ENCODE assay signal across 1 cellular context in genomic region chr6:125858427-125859320, GRCh38.
TF ChIP-seq lines count a peak whose summit lies in the region.

No MANE protein-coding gene starts in this region.

TF ChIP-seq in HepG2, 621 proteins besides CTCF, POLR2A, EP300 and RAD21 (continued from another document):
- TF ChIP-seq DZIP1 (CRISPR knock-in tag; IDR thresholded peaks at IDR 0.05) (no peak), ZNF138 (CRISPR knock-in tag; IDR thresholded peaks at IDR 0.05; ENCODE audit: low read depth) (no peak), ZNF496 (CRISPR knock-in tag; IDR thresholded peaks at IDR 0.05; ENCODE audit: insufficient replicate concordance) (no peak), KLF13 (CRISPR knock-in tag; IDR thresholded peaks at IDR 0.05) (no peak), XRCC5 (optimal IDR thresholded peaks at IDR 0.05; ENCODE audit: low read length) (peak; percentile 78), HNRNPLL (IDR thresholded peaks at IDR 0.05; ENCODE audit: low read depth, low read length, poor library complexity, severe bottlenecking) (no peak), SP4 (CRISPR knock-in tag; IDR thresholded peaks at IDR 0.05) (no peak)
- TF ChIP-seq, protein P1, sequence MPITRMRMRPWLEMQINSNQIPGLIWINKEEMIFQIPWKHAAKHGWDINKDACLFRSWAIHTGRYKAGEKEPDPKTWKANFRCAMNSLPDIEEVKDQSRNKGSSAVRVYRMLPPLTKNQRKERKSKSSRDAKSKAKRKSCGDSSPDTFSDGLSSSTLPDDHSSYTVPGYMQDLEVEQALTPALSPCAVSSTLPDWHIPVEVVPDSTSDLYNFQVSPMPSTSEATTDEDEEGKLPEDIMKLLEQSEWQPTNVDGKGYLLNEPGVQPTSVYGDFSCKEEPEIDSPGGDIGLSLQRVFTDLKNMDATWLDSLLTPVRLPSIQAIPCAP (CRISPR knock-in tag; IDR thresholded peaks at IDR 0.05; ENCODE audit: low read depth), result no peak
- TF ChIP-seq, protein P2, sequence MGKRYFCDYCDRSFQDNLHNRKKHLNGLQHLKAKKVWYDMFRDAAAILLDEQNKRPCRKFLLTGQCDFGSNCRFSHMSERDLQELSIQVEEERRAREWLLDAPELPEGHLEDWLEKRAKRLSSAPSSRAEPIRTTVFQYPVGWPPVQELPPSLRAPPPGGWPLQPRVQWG (CRISPR knock-in tag; IDR thresholded peaks at IDR 0.05; ENCODE audit: borderline replicate concordance, low read depth), result no peak
- TF ChIP-seq, protein P3, sequence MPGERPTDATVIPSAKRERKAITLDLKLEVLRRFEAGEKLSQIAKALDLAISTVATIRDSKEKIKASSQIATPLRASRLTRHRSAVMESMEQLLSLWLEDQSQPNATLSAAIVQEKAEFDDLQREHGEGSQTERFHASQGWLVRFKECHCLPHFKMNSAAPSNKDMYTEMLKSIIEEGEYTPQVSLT (CRISPR knock-in tag; IDR thresholded peaks at IDR 0.05; ENCODE audit: borderline replicate concordance, low read depth), result no peak
